21 cellular contexts compared by ENCODE assay signal in the genomic region with DNA sequence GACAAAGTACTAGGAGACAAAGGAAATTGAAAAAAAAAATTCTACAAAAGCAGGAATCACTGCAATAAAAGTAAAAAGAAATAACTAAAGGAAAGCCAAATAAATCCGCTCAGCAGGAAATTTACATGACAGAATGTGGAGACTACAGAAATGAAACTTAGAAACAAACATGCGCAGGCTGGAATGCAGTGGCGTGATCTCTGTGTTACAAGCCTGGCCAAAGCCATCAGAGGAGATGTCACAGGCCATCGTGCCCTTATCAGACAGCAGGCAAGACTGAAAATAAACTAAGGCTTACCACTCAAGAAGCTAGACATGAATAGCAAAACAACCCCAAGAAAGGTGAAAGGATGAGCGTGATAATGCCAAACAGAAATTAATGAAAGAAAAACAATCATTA. TPM values are rescaled to one million over a fixed set of nuclear protein-coding genes. Genes with fewer than 3 reads are reported as not detected.
"Had no signal": no experiment of that assay in that cellular context is flagged by ENCODE, and none has a peak within 500 bp of the region (broad histone marks: within the 10 kb centered on the region; RNA-seq: fewer than 3 reads in every experiment).

No MANE protein-coding gene starts in this region.

- DNase-seq: dorsolateral prefrontal cortex; effector CD8-positive, alpha-beta T cell; gastrocnemius medialis; glutamatergic neuron; hippocampal formation; mesenchymal stem cell; naive thymus-derived CD4-positive, alpha-beta T cell; posterior cingulate gyrus; sigmoid colon; stimulated activated CD4-positive, alpha-beta T cell treated with anti-CD3 and anti-CD28 coated beads, Interleukin-12 subunit alpha, Interleukin-12 subunit beta, amount 100 ng/mL, for 4 hours; stimulated activated naive CD4-positive, alpha-beta T cell; trophoblast cell had no signal

- H3K4me3 Mint-ChIP-seq: naive thymus-derived CD4-positive, alpha-beta T cell had no signal

- H3K9me3 ChIP-seq: gastrocnemius medialis, neutrophil, sigmoid colon had no signal

- H3K4me3 ChIP-seq: cardiac muscle cell, coronary artery, dorsolateral prefrontal cortex, gastrocnemius medialis, lung, sigmoid colon, skin epidermis had no signal

- H3K27ac ChIP-seq: cardiac muscle cell, coronary artery, gastrocnemius medialis, neutrophil, sigmoid colon, skin epidermis had no signal

- H3K27me3 ChIP-seq: gastrocnemius medialis had no signal

- ATAC-seq: esophagus mucosa; gastrocnemius medialis; naive thymus-derived CD4-positive, alpha-beta T cell had no signal

- H3K36me3 ChIP-seq: cardiac muscle cell, gastrocnemius medialis, neutrophil, sigmoid colon had no signal

- H3K27ac Mint-ChIP-seq: naive thymus-derived CD4-positive, alpha-beta T cell had no signal

RNA-seq across cellular contexts. Expression of gene CAMK2B, which starts 6.3 kb away (rescaled TPM):
- total RNA-seq: fibroblast of villous mesenchyme, kidney epithelial cell, osteoblast had no signal
- polyA plus RNA-seq: naive thymus-derived CD4-positive, alpha-beta T cell had no signal
